In genomic region chr11:43358670-43359431, GRCh38 we compare ENCODE assay signal across 8 cellular contexts. TPM values are rescaled to one million over a fixed set of nuclear protein-coding genes. Genes with fewer than 3 reads are reported as not detected.
A peak's percentile ranks its signal among the peaks of the same experiment; 100 is the strongest.
DNase-seq lines count a peak whose midpoint lies in the region; ATAC-seq and TF ChIP-seq lines count a peak whose summit lies in the region.

TTC17 (plus strand) TSS chr11:43358920; CDS start chr11:43358955, 35 bp downstream.

- no peaks in the 10 kb centered on the region for H3F3A ChIP-seq in PC-3 (ENCODE audit: low read length, unreplicated experiment)

- H3K9me3 Mint-ChIP-seq in IgD-negative memory B cell: no peaks in the 10 kb centered on the region

- peak within 1 kb of the TSS; percentile 96 for H2AFZ ChIP-seq in PC-3 (ENCODE audit: low read length)

- CTCF ChIA-PET in PC-3 (lab: Charles Lee): interaction anchor here (1.2 kb wide), 1 partner anchor 47 kb away, joined by 7 read pairs; the partner anchor contains the start of gene API5

- peaks cover 51% of the 10 kb centered on the region for H3K79me2 ChIP-seq in PC-3 (ENCODE audit: low read length)

- peak within 1 kb of the TSS; percentile 97 to 100 (median 100) for H3K4me3 Mint-ChIP-seq in IgD-negative memory B cell

- peak within 1 kb of the TSS; percentile 94 for H3K4me3 ChIP-seq in PC-3 (ENCODE audit: low read length)
- peak within 1 kb of the TSS; percentile 89 for H3K4me3 ChIP-seq in epithelial cell of proximal tubule (ENCODE audit: low read depth, low read length)

- no TSS peak for BruUV-seq in PC-3 (replicated peaks; lab: Mats Ljungman, UMichigan)

- no peaks in the 10 kb centered on the region for H3K9me2 ChIP-seq in PC-3 (replicated peaks; ENCODE audit: low read length)

- no peaks in the 10 kb centered on the region for H3K36me3 ChIP-seq in PC-3 (ENCODE audit: low read depth, low read length)

- peak within 1 kb of the TSS; percentile 95 for H3K4me2 ChIP-seq in PC-3 (ENCODE audit: low read length)

- no peaks in the 10 kb centered on the region for H3K27me3 ChIP-seq in PC-3 (ENCODE audit: low read length)

- DNase-seq in DMS 273 treated with DMSO at 0.1 percent for 48 hours (lab: John Stamatoyannopoulos, UW) (peak; percentile 65), PC-3 (peak; percentile 89), activated T-cell treated with anti-CD3 and anti-CD28 coated beads for 48 hours (ENCODE audit: low read depth) (peak; percentile 91), epithelial cell of proximal tubule (ENCODE audit: low read depth) (no peak), mucosa of gallbladder (ENCODE audit: low spot score) (peak; percentile 93)
- DNase-seq in stimulated activated CD8-positive, alpha-beta memory T cell treated with anti-CD3 and anti-CD28 coated beads, Interleukin-4, amount 100 ng/mL, for 4 hours (ENCODE audit: low read depth in 2 of 2, low spot score in 1 of 2): peak; percentile 85 to 87

- intact Hi-C loops in PC-3 (cut with micrococcal nuclease): loop anchor here (1.0 to 5.0 kb wide), 2 partner anchors 17 to 47 kb away; partner anchors contain the start of gene API5

- peak within 1 kb of the TSS; percentile 93 for H3K9ac ChIP-seq in PC-3 (ENCODE audit: low read length)

- no peaks in the 10 kb centered on the region for H3K9me3 ChIP-seq in PC-3 (ENCODE audit: low read length)

- H3K27me3 Mint-ChIP-seq in IgD-negative memory B cell: no peaks in the 10 kb centered on the region

- peaks cover 20% of the 10 kb centered on the region; the same call in 1 of the 2 replicates for H4K20me1 ChIP-seq in PC-3 (ENCODE audit: low read length)

- peak within 1 kb of the TSS; percentile 50 for H3K27ac ChIP-seq in PC-3 (ENCODE audit: low read length)

- POLR2A ChIA-PET in PC-3 (lab: Charles Lee; ENCODE audit: unreplicated experiment): interaction anchor here (0.6 to 1.5 kb wide), 4 partner anchors 18 to 335 kb away, joined by 3 to 8 read pairs (median 6); partner anchors contain the start of gene API5

- H3K27ac Mint-ChIP-seq in IgD-negative memory B cell: peak within 1 kb of the TSS; percentile 94 to 99 (median 98)

- ATAC-seq in GM21529 (IDR thresholded peaks at IDR 0.05; ENCODE audit: unreplicated experiment): peak; percentile 91
- peak; percentile 95 for ATAC-seq in PC-3

- H3K4me1 ChIP-seq in PC-3 (ENCODE audit: insufficient read depth, low read length): peaks cover 22% of the 10 kb centered on the region

- H3K36me3 Mint-ChIP-seq in IgD-negative memory B cell: peaks cover 1% of the 10 kb centered on the region

- TF ChIP-seq CTCF in PC-3 (conservative IDR thresholded peaks at IDR 0.05; ENCODE audit: low read depth, low read length): no peak
- no peak for TF ChIP-seq CTCF in epithelial cell of proximal tubule (conservative IDR thresholded peaks at IDR 0.05; ENCODE audit: low read depth, low read length)

- H3K4me1 Mint-ChIP-seq in IgD-negative memory B cell: peaks cover 25 to 37% (median 36%) of the 10 kb centered on the region in 3 donors

RNA-seq across cellular contexts. Expression of gene TTC17, which starts in this region (rescaled TPM):
- polyA plus RNA-seq in IgD-negative memory B cell: 56.0 TPM
- 42.1 and 51.7 TPM in 2 replicates for total RNA-seq in PC-3 (2014; rRNA removed)
- 24.5 and 32.6 TPM in 2 replicates for total RNA-seq in epithelial cell of proximal tubule
- 72.3 TPM for total RNA-seq in mucosa of gallbladder
